ENCODE assay signal across 8 cellular contexts in genomic region chr2:221571391-221572179, GRCh38. TPM values are rescaled to one million over a fixed set of nuclear protein-coding genes. Genes with fewer than 3 reads are reported as not detected.
A peak's percentile ranks its signal among the peaks of the same experiment; 100 is the strongest.
DNase-seq lines count a peak whose midpoint lies in the region; ATAC-seq and TF ChIP-seq lines count a peak whose summit lies in the region.

No MANE protein-coding gene starts in this region.

- no peak for TF ChIP-seq CTCF in colonic mucosa (IDR thresholded peaks at IDR 0.05)

- intact Hi-C loops in colonic mucosa (cut with DNase I), result loop anchor here (2.0 to 10.0 kb wide), 3 partner anchors 143 to 885 kb away; no protein-coding TSS in a partner anchor

- no peaks in the 10 kb centered on the region for H3K4me1 ChIP-seq in colonic mucosa

- H3K27ac ChIP-seq in colonic mucosa, result peak overlapping the region; percentile 48

- ATAC-seq in GM19035 (IDR thresholded peaks at IDR 0.05; ENCODE audit: unreplicated experiment) (peak; percentile 12), HG03196 (IDR thresholded peaks at IDR 0.05; ENCODE audit: unreplicated experiment) (peak; percentile 4), left lobe of liver (peak; percentile 41)

- peak; percentile 44 for DNase-seq in AG08396 (ENCODE audit: low spot score)
- peak; percentile 46 for DNase-seq in UCSD-AML1 (lab: John Stamatoyannopoulos, UW; ENCODE audit: unreplicated experiment)
- DNase-seq in colonic mucosa, result peak; percentile 59
- peak; percentile 57 for DNase-seq in left lobe of liver (ENCODE audit: low spot score)
- DNase-seq in stimulated activated CD8-positive, alpha-beta memory T cell treated with anti-CD3 and anti-CD28 coated beads, Interleukin-12 subunit alpha, Interleukin-12 subunit beta, amount 100 ng/mL, for 4 hours (ENCODE audit: low read depth), result peak; percentile 6
- DNase-seq in SKM-1 treated with dmso at 0.1 percent for 144 hours (lab: John Stamatoyannopoulos, UW; ENCODE audit: unreplicated experiment), result no peak

- H3K27me3 ChIP-seq in colonic mucosa, result no peaks in the 10 kb centered on the region

- H3K9ac ChIP-seq in colonic mucosa (ENCODE audit: low read depth in 2 of 2, low read length in 2 of 2), result peak overlapping the region; percentile 80 to 87

- H3K4me3 ChIP-seq in colonic mucosa, result peak overlapping the region; percentile 86

- no peaks in the 10 kb centered on the region for H3K36me3 ChIP-seq in colonic mucosa

- H3K9me3 ChIP-seq in colonic mucosa, result no peaks in the 10 kb centered on the region

RNA-seq across cellular contexts. Expression of gene EPHA4, which starts 0.5 kb away (rescaled TPM):
- 10 to 100 TPM in 1 of 2 donors, 1 to 10 TPM in 1; 8.9 to 17.1 TPM for total RNA-seq in colonic mucosa
- 1.7 TPM for total RNA-seq in left lobe of liver
